In genomic region chr17:80486692-80487091, GRCh38 we compare ENCODE assay signal across 21 cellular contexts. TPM values are rescaled to one million over a fixed set of nuclear protein-coding genes. Genes with fewer than 3 reads are reported as not detected.
DNase-seq lines count a peak whose midpoint lies in the region; ATAC-seq and TF ChIP-seq lines count a peak whose summit lies in the region.
"Had no signal": no experiment of that assay in that cellular context is flagged by ENCODE, and none has a peak within 500 bp of the region (broad histone marks: within the 10 kb centered on the region; RNA-seq: fewer than 3 reads in every experiment).

No MANE protein-coding gene starts in this region.

- H3K14ac ChIP-seq in H9 (ENCODE audit: insufficient read depth, low read length) = no peak overlapping the region

- H3K27ac ChIP-seq in BLaER1 = peak overlapping the region; percentile 80
- no peak overlapping the region for H3K27ac ChIP-seq in H9 (ENCODE audit: insufficient read length, low read depth, low read length)
- peak overlapping the region; percentile 86 for H3K27ac ChIP-seq in OCI-LY7 (ENCODE audit: low read depth, low read length, poor library complexity, severe bottlenecking)
- H3K27ac ChIP-seq: SK-N-MC had no signal

- H3K4ac ChIP-seq in H9 (ENCODE audit: low read depth, low read length) = no peak overlapping the region

- H4K20me1 ChIP-seq in BLaER1 (no peaks in the 10 kb centered on the region), H9 (ENCODE audit: control insufficient read depth, insufficient read depth, insufficient read length) (no peaks in the 10 kb centered on the region), OCI-LY7 (ENCODE audit: insufficient read depth, low read length) (no peaks in the 10 kb centered on the region)

- no peak overlapping the region for H3K23ac ChIP-seq in H9 (ENCODE audit: insufficient read length, low read depth, low read length)

- H4K5ac ChIP-seq in H9 (ENCODE audit: insufficient read length, low read depth, low read length) = no peak overlapping the region

- POLR2A ChIA-PET in OCI-LY7 (lab: Charles Lee) = interaction anchor here (0.6 to 2.3 kb wide), 3 partner anchors 12 to 32 kb away, joined by 3 to 16 read pairs (median 10); no protein-coding TSS in a partner anchor

- H3K4me3 Mint-ChIP-seq in H9 (no peak overlapping the region), nephron progenitor cell (no peak overlapping the region)
- H3K4me3 Mint-ChIP-seq in stimulated activated naive B cell treated with anti-CD40 and anti-IgM and Interleukin-4, amounts not matched to agents 10 μg/mL and 1 μg/mL and 100 μg/mL, for 72 hours = no peak overlapping the region
- H3K4me3 Mint-ChIP-seq: CD8-positive, alpha-beta T cell; IgD-negative memory B cell had no signal

- peak; percentile 67 for DNase-seq in H9
- DNase-seq in OCI-LY7 (ENCODE audit: low spot score) = peak; percentile 31
- peak; percentile 34 for DNase-seq in nephron progenitor cell
- DNase-seq in germinal center (ENCODE audit: low spot score) = no peak
- no peak for DNase-seq in T1000 (lab: John Stamatoyannopoulos, UW)
- no peak for DNase-seq in stimulated activated naive B cell treated with anti-CD40 and anti-IgM and Interleukin-4, amounts not matched to agents 10 μg/mL and 1 μg/mL and 100 μg/mL, for 72 hours
- DNase-seq: Calu3; CD8-positive, alpha-beta T cell; EL; Kasumi-1; MG63; NCI-H1048; NCI-H1436; NCI-H1930; NCI-H446 had no signal

- no peak overlapping the region for H2BK5ac ChIP-seq in H9 (ENCODE audit: insufficient read length, low read length)

- ATAC-seq in HG03469 (IDR thresholded peaks at IDR 0.05; ENCODE audit: unreplicated experiment) = no peak
- no peak for ATAC-seq in stimulated activated naive B cell treated with anti-CD40 and anti-IgM and Interleukin-4, amounts not matched to agents 10 μg/mL and 1 μg/mL and 100 μg/mL, for 72 hours (replicated peaks)
- ATAC-seq: CD8-positive, alpha-beta T cell; GM12878 had no signal

- H3K23me2 ChIP-seq in H9 (ENCODE audit: insufficient read length, low read depth, low read length, poor library complexity, severe bottlenecking) = no peaks in the 10 kb centered on the region

- no peak overlapping the region for H3K18ac ChIP-seq in H9 (ENCODE audit: insufficient read length, low read depth, low read length)

- H3K79me2 ChIP-seq in H9 (ENCODE audit: insufficient read depth, low read length) (no peaks in the 10 kb centered on the region), OCI-LY7 (ENCODE audit: insufficient read depth, low read depth, low read length) (no peaks in the 10 kb centered on the region)

- H3K79me1 ChIP-seq in H9 (ENCODE audit: insufficient read depth, low read depth, low read length, poor library complexity, severe bottlenecking) = no peaks in the 10 kb centered on the region

- no peak overlapping the region for H2BK12ac ChIP-seq in H9 (ENCODE audit: insufficient read length, low read depth, low read length)

- no peak overlapping the region; a peak in 1 of 7 replicates for H3K27ac Mint-ChIP-seq in H9
- H3K27ac Mint-ChIP-seq in nephron progenitor cell = no peak overlapping the region
- H3K27ac Mint-ChIP-seq in stimulated activated naive B cell treated with anti-CD40 and anti-IgM and Interleukin-4, amounts not matched to agents 10 μg/mL and 1 μg/mL and 100 μg/mL, for 72 hours = no peak overlapping the region
- H3K27ac Mint-ChIP-seq: CD8-positive, alpha-beta T cell had no signal

- BruUV-seq in OCI-LY7 (replicated peaks; lab: Mats Ljungman, UMichigan) = no TSS peak

- intact Hi-C loops in OCI-LY7 (cut with micrococcal nuclease; ENCODE audit: unreplicated experiment) = no loop called here

- CTCF ChIA-PET in OCI-LY7 (lab: Charles Lee; ENCODE audit: unreplicated experiment) = no interaction called here

- H3K27me3 ChIP-seq in BLaER1 = peaks cover 10% of the 10 kb centered on the region
- H3K27me3 ChIP-seq in H9 (ENCODE audit: insufficient read depth, low read length) = peaks cover 1% of the 10 kb centered on the region; the same call in 1 of the 2 replicates

- H3K4me1 ChIP-seq in BLaER1 (peaks cover 70% of the 10 kb centered on the region), H9 (ENCODE audit: insufficient read depth, low read length) (no peaks in the 10 kb centered on the region; the same call in 1 of the 2 replicates), OCI-LY7 (ENCODE audit: insufficient read depth, low read length, poor library complexity, severe bottlenecking) (peaks cover 33% of the 10 kb centered on the region)

- peaks cover 28 to 47% of the 10 kb centered on the region in 2 experiments for H3K4me1 Mint-ChIP-seq in H9
- H3K4me1 Mint-ChIP-seq in nephron progenitor cell = peaks cover 5% of the 10 kb centered on the region
- H3K4me1 Mint-ChIP-seq in stimulated activated naive B cell treated with anti-CD40 and anti-IgM and Interleukin-4, amounts not matched to agents 10 μg/mL and 1 μg/mL and 100 μg/mL, for 72 hours = peaks cover 4 to 11% of the 10 kb centered on the region in 2 donors
- H3K4me1 Mint-ChIP-seq: IgD-negative memory B cell had no signal

- WGBS in H9 (ENCODE audit: extremely low coverage, insufficient read length, low lambda C conversion rate) = no CpG with 5 or more reads among the region's 17 CpGs

- peak overlapping the region; percentile 76 for H3K9ac ChIP-seq in BLaER1
- H3K9ac ChIP-seq in H9 (ENCODE audit: extremely low read depth, insufficient read length, low read length) = no peak overlapping the region

- H2AK5ac ChIP-seq in H9 (ENCODE audit: insufficient read length, low read length) = no peak overlapping the region

- H2BK20ac ChIP-seq in H9 (ENCODE audit: low read depth, low read length, poor library complexity, severe bottlenecking) = no peak overlapping the region

- H3K36me3 ChIP-seq in BLaER1 (no peaks in the 10 kb centered on the region), OCI-LY7 (ENCODE audit: insufficient read depth, low read length) (no peaks in the 10 kb centered on the region)
- H3K36me3 ChIP-seq: MG63 had no signal

- H3K9me2 ChIP-seq in OCI-LY7 (ENCODE audit: insufficient read depth, low read length) = no peaks in the 10 kb centered on the region

- H3K9me3 Mint-ChIP-seq in H9 (no peaks in the 10 kb centered on the region), nephron progenitor cell (no peaks in the 10 kb centered on the region)
- no peaks in the 10 kb centered on the region for H3K9me3 Mint-ChIP-seq in stimulated activated naive B cell treated with anti-CD40 and anti-IgM and Interleukin-4, amounts not matched to agents 10 μg/mL and 1 μg/mL and 100 μg/mL, for 72 hours
- H3K9me3 Mint-ChIP-seq: CD8-positive, alpha-beta T cell had no signal

- H3K4me3 ChIP-seq in BLaER1 (peak overlapping the region; percentile 39; the same call in 1 of the 2 replicates), OCI-LY7 (ENCODE audit: low read depth, low read length, poor library complexity, severe bottlenecking) (peak overlapping the region; percentile 48)
- H3K4me3 ChIP-seq: GM12878, MG63, SK-N-MC had no signal

- no peak overlapping the region for H2BK120ac ChIP-seq in H9 (ENCODE audit: low read depth, low read length, poor library complexity, severe bottlenecking)

- H2BK15ac ChIP-seq in H9 (ENCODE audit: low read depth, low read length) = no peak overlapping the region

- H4K8ac ChIP-seq in H9 (replicated peaks; ENCODE audit: insufficient read length, low read depth, low read length) = no peak overlapping the region

- H3K9me3 ChIP-seq in BLaER1 = no peaks in the 10 kb centered on the region
- H3K9me3 ChIP-seq in H9 (ENCODE audit: control insufficient read depth, low read depth, low read length) = no peaks in the 10 kb centered on the region
- peaks cover 2% of the 10 kb centered on the region; the same call in 1 of the 2 replicates for H3K9me3 ChIP-seq in OCI-LY7 (ENCODE audit: low read length)
- H3K9me3 ChIP-seq: MG63 had no signal

- no peaks in the 10 kb centered on the region for H3K36me3 Mint-ChIP-seq in H9 (ENCODE audit: insufficient read depth in 1 of 3, low read depth in 3 of 3)
- H3K36me3 Mint-ChIP-seq in nephron progenitor cell (ENCODE audit: low read depth) = no peaks in the 10 kb centered on the region
- no peaks in the 10 kb centered on the region for H3K36me3 Mint-ChIP-seq in stimulated activated naive B cell treated with anti-CD40 and anti-IgM and Interleukin-4, amounts not matched to agents 10 μg/mL and 1 μg/mL and 100 μg/mL, for 72 hours
- H3K36me3 Mint-ChIP-seq: CD8-positive, alpha-beta T cell; IgD-negative memory B cell had no signal

- no peak for TF ChIP-seq CTCF in H9 (conservative IDR thresholded peaks at IDR 0.05)
- no peak for TF ChIP-seq CTCF in OCI-LY7 (conservative IDR thresholded peaks at IDR 0.05; ENCODE audit: low read length)
- TF ChIP-seq CTCF in nephron progenitor cell (IDR thresholded peaks at IDR 0.05) = no peak

- H3K4me2 ChIP-seq in BLaER1 (peak overlapping the region; percentile 78), H9 (ENCODE audit: insufficient read depth, insufficient read length, low read length) (no peak overlapping the region), OCI-LY7 (ENCODE audit: low read length) (peak overlapping the region; percentile 67)

- H2AFZ ChIP-seq in H9 (ENCODE audit: low read length) (no peak overlapping the region), OCI-LY7 (ENCODE audit: low read length) (peak overlapping the region; percentile 40; the same call in 1 of the 2 replicates)

- H3K27me3 Mint-ChIP-seq in H9 (ENCODE audit: low read depth) = peaks cover 76% of the 10 kb centered on the region
- H3K27me3 Mint-ChIP-seq in nephron progenitor cell (ENCODE audit: low read depth, poor library complexity) = peaks cover 79% of the 10 kb centered on the region
- peaks cover 46 to 47% of the 10 kb centered on the region in 2 donors for H3K27me3 Mint-ChIP-seq in stimulated activated naive B cell treated with anti-CD40 and anti-IgM and Interleukin-4, amounts not matched to agents 10 μg/mL and 1 μg/mL and 100 μg/mL, for 72 hours

- H4K91ac ChIP-seq in H9 (ENCODE audit: insufficient read length, low read depth, low read length) = no peak overlapping the region

- no peak overlapping the region for H3K56ac ChIP-seq in H9 (ENCODE audit: insufficient read length, low read depth, low read length)

- H3T11ph ChIP-seq in H9 (ENCODE audit: low read length) = no peak overlapping the region

RNA-seq across cellular contexts. Expression of gene NPTX1, which starts 10.3 kb away (rescaled TPM):
- 20.5 and 20.8 TPM in 2 replicates for total RNA-seq in H9 (2021)
- 0.22 TPM in 1 of 2 replicates, not detected in the other for total RNA-seq in OCI-LY7 (2014; rRNA removed; shearing (Covaris generic))
- total RNA-seq in OCI-LY7 (2022) = not detected in 2 replicates
- total RNA-seq: GM12878, HT-29 had no signal

RNA-seq across cellular contexts. Expression of gene RPTOR, which starts 57.9 kb away (rescaled TPM):
- total RNA-seq in H9 (2021) = 24.3 and 25.1 TPM in 2 replicates
- 41.3 and 48.1 TPM in 2 replicates for total RNA-seq in OCI-LY7 (2014; rRNA removed; shearing (Covaris generic))
- total RNA-seq in OCI-LY7 (2022) = 80.1 and 87.8 TPM in 2 replicates

Comparison
In these comparisons a context has a peak if more than half of its experiments do, and no peak if none do; other contexts are left out.
1. DNase-seq: peak in H9 (single experiment), OCI-LY7 (single experiment) and nephron progenitor cell (single experiment); none in germinal center (single experiment), T1000 (single experiment) and stimulated activated naive B cell treated with anti-CD40 and anti-IgM and Interleukin-4, amounts not matched to agents 10 μg/mL and 1 μg/mL and 100 μg/mL, for 72 hours (single experiment).
2. RNA of gene NPTX1, which starts 10.3 kb away (total RNA-seq): 20.5 to 20.8 TPM in H9; 0.22 TPM in OCI-LY7; every median in the first group is over 10 times any median in the second.